In genomic region chr10:113294868-113295267, GRCh38 we compare ENCODE assay signal across 23 cellular contexts.
"Had no signal": no experiment of that assay in that cellular context is flagged by ENCODE, and none has a peak within 500 bp of the region (broad histone marks: within the 10 kb centered on the region; RNA-seq: fewer than 3 reads in every experiment).

No MANE protein-coding gene starts in this region.

- H3K27me3 ChIP-seq: hepatocyte, testis, thyroid gland, uterus had no signal

- H3K27ac ChIP-seq: heart right ventricle, hepatocyte, left ventricle myocardium inferior, parathyroid adenoma, skin epidermis, stomach, testis, thyroid gland, uterus had no signal

- DNase-seq: heart right ventricle; islet precursor cell; left ventricle myocardium inferior; mesendoderm; mucosa of descending colon; naive thymus-derived CD8-positive, alpha-beta T cell; retina; right cardiac atrium; stimulated activated CD4-positive, alpha-beta T cell treated with anti-CD3 and anti-CD28 coated beads, Interleukin-12 subunit alpha, Interleukin-12 subunit beta, amount 100 ng/mL, for 4 hours; stimulated activated CD4-positive, alpha-beta T cell treated with anti-CD3 and anti-CD28 coated beads, Interleukin-15, amount 100 ng/mL, for 24 hours; stimulated activated CD4-positive, alpha-beta T cell treated with anti-CD3 and anti-CD28 coated beads, Interleukin-2, amount 100 ng/mL, for 24 hours; stimulated activated CD4-positive, alpha-beta T cell treated with anti-CD3 and anti-CD28 coated beads, Interleukin-4, amount 100 ng/mL, for 1 hour; stimulated activated naive B cell treated with anti-CD40 and anti-IgM and Interleukin-4, amounts not matched to agents 10 μg/mL and 1 μg/mL and 100 μg/mL, for 72 hours; stimulated activated naive CD8-positive, alpha-beta T cell treated with anti-CD3 and anti-CD28 coated beads, Interleukin-15, Interleukin-2, amounts not matched to agents 100 U/mL and 50 U/mL, for 24 hours; stomach; thyroid gland; uterus had no signal

- H3K4me1 ChIP-seq: left ventricle myocardium inferior, parathyroid adenoma, testis, thyroid gland, uterus had no signal

- H3K4me3 ChIP-seq: heart right ventricle, hepatocyte, left ventricle myocardium inferior, lung, mucosa of descending colon, skin epidermis, stomach, testis, thyroid gland, uterus had no signal

- H3K9me3 ChIP-seq: heart right ventricle, left ventricle myocardium inferior, mucosa of descending colon, stomach, testis, thyroid gland, uterus had no signal

- ATAC-seq: heart right ventricle; mucosa of descending colon; naive thymus-derived CD8-positive, alpha-beta T cell; right cardiac atrium; sciatic nerve; stimulated activated naive B cell treated with anti-CD40 and anti-IgM and Interleukin-4, amounts not matched to agents 10 μg/mL and 1 μg/mL and 100 μg/mL, for 72 hours; stimulated activated naive CD8-positive, alpha-beta T cell treated with anti-CD3 and anti-CD28 coated beads, Interleukin-15, Interleukin-2, amounts not matched to agents 100 U/mL and 50 U/mL, for 24 hours had no signal

- H3K36me3 ChIP-seq: heart right ventricle, left ventricle myocardium inferior, stomach, thyroid gland, uterus had no signal
